29 cellular contexts compared by ENCODE assay signal in the genomic region with DNA sequence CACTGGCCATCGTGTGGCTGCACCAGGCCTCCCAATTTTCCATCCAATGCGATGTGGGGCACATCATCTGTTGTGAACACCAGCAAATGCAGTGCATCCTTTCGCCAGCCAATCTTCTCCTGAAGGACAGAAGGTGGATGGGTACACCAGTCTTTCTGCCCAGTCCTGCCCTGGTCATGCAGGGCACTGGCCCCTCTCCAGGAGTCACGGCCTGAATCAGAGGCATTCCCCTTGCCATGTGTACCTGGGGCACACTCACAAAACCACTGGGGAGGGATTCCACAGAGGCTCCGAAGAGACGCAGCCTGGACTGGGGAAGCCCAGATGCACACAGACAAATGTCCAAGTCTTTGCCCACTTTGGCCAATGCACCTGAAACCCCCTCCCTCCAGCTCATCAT.
"Had no signal": no experiment of that assay in that cellular context is flagged by ENCODE, and none has a peak within 500 bp of the region (broad histone marks: within the 10 kb centered on the region; RNA-seq: fewer than 3 reads in every experiment).

No MANE protein-coding gene starts in this region.

- H3K27me3 Mint-ChIP-seq: progenitor cell of endocrine pancreas had no signal

- H3K36me3 ChIP-seq: neural progenitor cell, neutrophil, ovary, transverse colon had no signal

- H2AFZ ChIP-seq: neural progenitor cell had no signal

- H3K9me3 Mint-ChIP-seq: natural killer cell; stimulated activated naive B cell treated with anti-CD40 and anti-IgM and Interleukin-4, amounts not matched to agents 10 μg/mL and 1 μg/mL and 100 μg/mL, for 72 hours had no signal

- H3K27ac Mint-ChIP-seq: mesothelial cell of epicardium; natural killer cell; nephron progenitor cell; neural progenitor cell; progenitor cell of endocrine pancreas; stimulated activated naive B cell treated with anti-CD40 and anti-IgM and Interleukin-4, amounts not matched to agents 10 μg/mL and 1 μg/mL and 100 μg/mL, for 72 hours had no signal

- DNase-seq: hippocampal formation; kidney; left colon; left ventricle myocardium inferior; mesendoderm; naive B cell; natural killer cell; nephron progenitor cell; occipital lobe; ovary; right lobe of liver; stimulated activated CD4-positive, alpha-beta T cell treated with anti-CD3 and anti-CD28 coated beads, Interleukin-12 subunit alpha, Interleukin-12 subunit beta, amount 100 ng/mL, for 4 hours; stimulated activated CD4-positive, alpha-beta T cell treated with anti-CD3 and anti-CD28 coated beads, Interleukin-15, amount 100 ng/mL, for 24 hours; stimulated activated CD4-positive, alpha-beta T cell treated with anti-CD3 and anti-CD28 coated beads, Interleukin-2, amount 100 ng/mL, for 24 hours; stimulated activated CD4-positive, alpha-beta T cell treated with anti-CD3 and anti-CD28 coated beads, Interleukin-4, amount 100 ng/mL, for 1 hour; stimulated activated naive B cell treated with anti-CD40 and anti-IgM and Interleukin-4, amounts not matched to agents 10 μg/mL and 1 μg/mL and 100 μg/mL, for 72 hours; stimulated activated naive CD8-positive, alpha-beta T cell treated with anti-CD3 and anti-CD28 coated beads, Interleukin-15, Interleukin-2, amounts not matched to agents 100 U/mL and 50 U/mL, for 24 hours; stomach; testis; thyroid gland; transverse colon; upper lobe of left lung had no signal

- H3K4me1 Mint-ChIP-seq: naive B cell; natural killer cell; stimulated activated naive B cell treated with anti-CD40 and anti-IgM and Interleukin-4, amounts not matched to agents 10 μg/mL and 1 μg/mL and 100 μg/mL, for 72 hours had no signal

- H3K4me3 ChIP-seq: left ventricle myocardium inferior, lung, neural progenitor cell, ovary, right atrium auricular region, right lobe of liver, skin epidermis, stomach, testis, thyroid gland, transverse colon, upper lobe of left lung had no signal

- H3K9ac ChIP-seq: neural progenitor cell had no signal

- H3K27me3 ChIP-seq: neural progenitor cell, ovary, right atrium auricular region, right lobe of liver, stomach, testis, thyroid gland, transverse colon, upper lobe of left lung had no signal

- H3K27ac ChIP-seq: left ventricle myocardium inferior, neural progenitor cell, neutrophil, ovary, right atrium auricular region, right lobe of liver, stomach, testis, thyroid gland, transverse colon, upper lobe of left lung had no signal

- H3K4me1 ChIP-seq: left ventricle myocardium inferior, testis, thyroid gland, upper lobe of left lung had no signal

- H3K4me2 ChIP-seq: neural progenitor cell had no signal

- H3K4me3 Mint-ChIP-seq: mesothelial cell of epicardium; naive B cell; natural killer cell; nephron progenitor cell; neural progenitor cell; stimulated activated naive B cell treated with anti-CD40 and anti-IgM and Interleukin-4, amounts not matched to agents 10 μg/mL and 1 μg/mL and 100 μg/mL, for 72 hours had no signal

- ATAC-seq: left colon; natural killer cell; stimulated activated naive B cell treated with anti-CD40 and anti-IgM and Interleukin-4, amounts not matched to agents 10 μg/mL and 1 μg/mL and 100 μg/mL, for 72 hours; stimulated activated naive CD8-positive, alpha-beta T cell treated with anti-CD3 and anti-CD28 coated beads, Interleukin-15, Interleukin-2, amounts not matched to agents 100 U/mL and 50 U/mL, for 24 hours had no signal

- H3K9me3 ChIP-seq: left ventricle myocardium inferior, neutrophil, ovary, right atrium auricular region, right lobe of liver, stomach, testis, thyroid gland, transverse colon, upper lobe of left lung had no signal

- H3K36me3 Mint-ChIP-seq: naive B cell; natural killer cell; stimulated activated naive B cell treated with anti-CD40 and anti-IgM and Interleukin-4, amounts not matched to agents 10 μg/mL and 1 μg/mL and 100 μg/mL, for 72 hours had no signal
